Comparison of ENCODE assay signal across 8 cellular contexts in the genomic region with DNA sequence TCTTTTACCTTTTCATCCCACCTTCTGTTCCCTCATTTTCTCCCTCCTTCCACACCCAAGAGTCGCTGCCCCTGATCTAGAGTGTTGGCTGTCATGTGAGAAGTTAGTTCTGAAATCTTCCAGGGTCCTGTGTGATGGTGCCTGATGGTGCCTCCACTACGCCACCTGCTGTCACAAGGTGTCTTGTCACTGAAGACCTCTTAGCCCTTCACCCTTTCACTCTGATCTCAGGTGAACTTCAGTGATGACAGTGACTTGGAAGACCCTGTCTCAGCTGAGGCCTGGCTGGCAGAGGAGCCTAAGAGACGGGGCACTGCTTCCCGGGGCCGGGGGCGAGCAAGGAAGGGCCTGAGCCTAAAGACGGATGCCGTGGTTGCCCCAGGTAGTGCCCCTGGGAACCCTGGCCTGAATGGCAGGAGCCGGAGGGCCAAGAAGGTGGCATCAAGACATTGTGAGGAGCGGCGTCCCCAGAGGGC.
DNase-seq lines count a peak whose midpoint lies in the region; ATAC-seq, FAIRE-seq and TF ChIP-seq lines count a peak whose summit lies in the region.

No MANE protein-coding gene starts in this region.

- peak; percentile 68 for DNase-seq in D721Med (ENCODE audit: insufficient read length, low spot score)
- DNase-seq in T-helper 22 cell (ENCODE audit: low read depth), result peak; percentile 28
- peak; percentile 75 for DNase-seq in astrocyte of the hippocampus (ENCODE audit: low read depth, low spot score)
- DNase-seq in hippocampal formation (lab: John Stamatoyannopoulos, UW), result peak; percentile 34 to 39
- DNase-seq in stimulated activated CD4-positive, alpha-beta T cell treated with anti-CD3 and anti-CD28 coated beads, Interleukin-12 subunit alpha, Interleukin-12 subunit beta, amount 100 ng/mL, for 24 hours (ENCODE audit: low read depth in 2 of 2), result peak; percentile 37 to 41
- no peak for DNase-seq in amniotic stem cell (lab: John Stamatoyannopoulos, UW)

- TF ChIP-seq CTCF in D721Med (IDR thresholded peaks at IDR 0.05; ENCODE audit: insufficient read depth, missing control alignments), result peak; percentile 66

- no peak for FAIRE-seq in D721Med (lab: Jason Lieb, UNC)

- no peak for ATAC-seq in GM18870 (IDR thresholded peaks at IDR 0.05; ENCODE audit: unreplicated experiment)

- peak; percentile 77 for TF ChIP-seq RAD21 in Ishikawa (IDR thresholded peaks at IDR 0.05; ENCODE audit: low read depth)

- TF ChIP-seq EP300 in Ishikawa (IDR thresholded peaks at IDR 0.05; ENCODE audit: borderline replicate concordance), result no peak

TF ChIP-seq in Ishikawa, 13 proteins besides CTCF, POLR2A, EP300 and RAD21:
- TF ChIP-seq FOXM1 (IDR thresholded peaks at IDR 0.05; ENCODE audit: borderline replicate concordance, low read depth), result no peak
- TF ChIP-seq TAF1 (IDR thresholded peaks at IDR 0.05; ENCODE audit: low read depth), result no peak
- no peak for TF ChIP-seq TCF12 (IDR thresholded peaks at IDR 0.05; ENCODE audit: low read depth)
- TF ChIP-seq YY1 (IDR thresholded peaks at IDR 0.05; ENCODE audit: low read depth), result no peak
- TF ChIP-seq, protein P1, sequence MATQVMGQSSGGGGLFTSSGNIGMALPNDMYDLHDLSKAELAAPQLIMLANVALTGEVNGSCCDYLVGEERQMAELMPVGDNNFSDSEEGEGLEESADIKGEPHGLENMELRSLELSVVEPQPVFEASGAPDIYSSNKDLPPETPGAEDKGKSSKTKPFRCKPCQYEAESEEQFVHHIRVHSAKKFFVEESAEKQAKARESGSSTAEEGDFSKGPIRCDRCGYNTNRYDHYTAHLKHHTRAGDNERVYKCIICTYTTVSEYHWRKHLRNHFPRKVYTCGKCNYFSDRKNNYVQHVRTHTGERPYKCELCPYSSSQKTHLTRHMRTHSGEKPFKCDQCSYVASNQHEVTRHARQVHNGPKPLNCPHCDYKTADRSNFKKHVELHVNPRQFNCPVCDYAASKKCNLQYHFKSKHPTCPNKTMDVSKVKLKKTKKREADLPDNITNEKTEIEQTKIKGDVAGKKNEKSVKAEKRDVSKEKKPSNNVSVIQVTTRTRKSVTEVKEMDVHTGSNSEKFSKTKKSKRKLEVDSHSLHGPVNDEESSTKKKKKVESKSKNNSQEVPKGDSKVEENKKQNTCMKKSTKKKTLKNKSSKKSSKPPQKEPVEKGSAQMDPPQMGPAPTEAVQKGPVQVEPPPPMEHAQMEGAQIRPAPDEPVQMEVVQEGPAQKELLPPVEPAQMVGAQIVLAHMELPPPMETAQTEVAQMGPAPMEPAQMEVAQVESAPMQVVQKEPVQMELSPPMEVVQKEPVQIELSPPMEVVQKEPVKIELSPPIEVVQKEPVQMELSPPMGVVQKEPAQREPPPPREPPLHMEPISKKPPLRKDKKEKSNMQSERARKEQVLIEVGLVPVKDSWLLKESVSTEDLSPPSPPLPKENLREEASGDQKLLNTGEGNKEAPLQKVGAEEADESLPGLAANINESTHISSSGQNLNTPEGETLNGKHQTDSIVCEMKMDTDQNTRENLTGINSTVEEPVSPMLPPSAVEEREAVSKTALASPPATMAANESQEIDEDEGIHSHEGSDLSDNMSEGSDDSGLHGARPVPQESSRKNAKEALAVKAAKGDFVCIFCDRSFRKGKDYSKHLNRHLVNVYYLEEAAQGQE (IDR thresholded peaks at IDR 0.05; ENCODE audit: low read depth), result no peak
- no peak for TF ChIP-seq ZBTB7A (IDR thresholded peaks at IDR 0.05; ENCODE audit: low read depth)
- TF ChIP-seq NFIC (IDR thresholded peaks at IDR 0.05), result no peak
- TF ChIP-seq TEAD4 (IDR thresholded peaks at IDR 0.05), result no peak
- no peak for TF ChIP-seq USF1 (IDR thresholded peaks at IDR 0.05)
- no peak for TF ChIP-seq CEBPB (IDR thresholded peaks at IDR 0.05)
- TF ChIP-seq, protein P2, sequence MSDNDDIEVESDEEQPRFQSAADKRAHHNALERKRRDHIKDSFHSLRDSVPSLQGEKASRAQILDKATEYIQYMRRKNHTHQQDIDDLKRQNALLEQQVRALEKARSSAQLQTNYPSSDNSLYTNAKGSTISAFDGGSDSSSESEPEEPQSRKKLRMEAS (IDR thresholded peaks at IDR 0.05), result no peak
- no peak for TF ChIP-seq CREB1 (IDR thresholded peaks at IDR 0.05; ENCODE audit: low read depth)
- TF ChIP-seq EGR1 (IDR thresholded peaks at IDR 0.05), result no peak
